ENCODE assay signal across 8 cellular contexts in the genomic region with DNA sequence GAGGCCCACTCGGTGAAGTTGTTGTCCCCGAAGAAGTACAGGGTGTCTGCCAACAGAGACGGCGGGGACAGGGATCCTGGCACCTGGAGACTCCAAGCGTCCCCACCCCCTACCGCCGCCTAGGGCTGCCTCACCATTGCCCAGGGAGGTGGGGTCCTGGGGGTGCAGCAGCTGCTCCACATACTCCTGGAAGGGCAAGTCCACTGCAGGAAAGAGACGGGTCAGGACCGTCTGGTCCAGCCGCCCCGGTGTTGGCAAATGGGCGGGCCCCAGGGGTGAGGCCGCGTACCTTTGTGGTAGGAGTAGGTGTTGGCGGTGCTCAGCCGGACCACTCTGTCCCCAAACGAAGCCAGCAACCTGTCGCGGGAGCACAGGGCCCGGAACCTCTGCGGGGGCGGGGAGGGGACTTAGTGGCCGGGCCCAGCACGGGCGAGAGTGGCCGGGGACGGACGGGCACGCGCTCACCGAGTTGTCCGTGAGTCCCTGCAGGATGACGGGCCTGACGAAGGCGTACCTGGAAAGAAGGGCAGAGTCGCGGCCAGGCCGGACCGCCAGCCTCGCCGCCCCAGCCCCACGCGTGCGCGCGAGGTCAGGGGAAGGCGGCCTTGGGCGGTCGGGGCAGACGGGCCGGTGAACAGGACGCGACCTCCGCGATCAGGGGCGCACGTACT. TPM values are rescaled to one million over a fixed set of nuclear protein-coding genes. Genes with fewer than 3 reads are reported as not detected.
DNase-seq lines count a peak whose midpoint lies in the region; ATAC-seq and TF ChIP-seq lines count a peak whose summit lies in the region.

No MANE protein-coding gene starts in this region.

- DNase-seq in NCI-H82 (lab: John Stamatoyannopoulos, UW) (peak; percentile 56), NCI-H82 treated with DMSO at 0.1 percent for 48 hours (lab: John Stamatoyannopoulos, UW; ENCODE audit: unreplicated experiment) (no peak), hepatocyte (ENCODE audit: low spot score) (peak; percentile 43), occipital lobe (lab: John Stamatoyannopoulos, UW) (no peak), GOT3 (lab: John Stamatoyannopoulos, UW) (no peak), NCI-H345 treated with DMSO at 0.1 percent for 48 hours (lab: John Stamatoyannopoulos, UW; ENCODE audit: unreplicated experiment) (no peak)

- H3K4me1 ChIP-seq in hepatocyte (ENCODE audit: insufficient read depth), result peaks cover 32% of the 10 kb centered on the region

- H3K27ac Mint-ChIP-seq in stimulated activated memory B cell treated with anti-CD40 and anti-IgM and Interleukin-4, amounts not matched to agents 10 μg/mL and 1 μg/mL and 100 μg/mL, for 72 hours, result peak overlapping the region; percentile 81

- 22% methylated on average over 48 of the region's 57 CpGs for WGBS in hepatocyte (ENCODE audit: low lambda C conversion rate, missing lambda C conversion rate)

- H2AFZ ChIP-seq in hepatocyte, result peak overlapping the region; percentile 39

- H3K4me3 ChIP-seq in hepatocyte, result peak overlapping the region; percentile 57

- H4K20me1 ChIP-seq in hepatocyte (ENCODE audit: insufficient read depth, poor library complexity, severe bottlenecking), result peaks cover 27% of the 10 kb centered on the region

- H3K36me3 Mint-ChIP-seq in stimulated activated memory B cell treated with anti-CD40 and anti-IgM and Interleukin-4, amounts not matched to agents 10 μg/mL and 1 μg/mL and 100 μg/mL, for 72 hours, result peaks cover 25% of the 10 kb centered on the region

- H3K27me3 Mint-ChIP-seq in stimulated activated memory B cell treated with anti-CD40 and anti-IgM and Interleukin-4, amounts not matched to agents 10 μg/mL and 1 μg/mL and 100 μg/mL, for 72 hours, result no peaks in the 10 kb centered on the region

- peak overlapping the region; percentile 84 for H3K4me3 Mint-ChIP-seq in stimulated activated memory B cell treated with anti-CD40 and anti-IgM and Interleukin-4, amounts not matched to agents 10 μg/mL and 1 μg/mL and 100 μg/mL, for 72 hours

- H3K4me2 ChIP-seq in hepatocyte, result peak overlapping the region; percentile 98

- H3K9me3 Mint-ChIP-seq in stimulated activated memory B cell treated with anti-CD40 and anti-IgM and Interleukin-4, amounts not matched to agents 10 μg/mL and 1 μg/mL and 100 μg/mL, for 72 hours, result no peaks in the 10 kb centered on the region

- no peak for TF ChIP-seq CTCF in VCaP (conservative IDR thresholded peaks at IDR 0.05)
- no peak for TF ChIP-seq CTCF in hepatocyte (IDR thresholded peaks at IDR 0.05; ENCODE audit: poor library complexity)

- no peaks in the 10 kb centered on the region for H3K9me2 ChIP-seq in hepatocyte (replicated peaks; ENCODE audit: insufficient read depth)

- no peaks in the 10 kb centered on the region for H3K27me3 ChIP-seq in hepatocyte

- no peaks in the 10 kb centered on the region for H3K9me3 ChIP-seq in hepatocyte (ENCODE audit: low read depth)

- H3K4me1 Mint-ChIP-seq in stimulated activated memory B cell treated with anti-CD40 and anti-IgM and Interleukin-4, amounts not matched to agents 10 μg/mL and 1 μg/mL and 100 μg/mL, for 72 hours, result peaks cover 51% of the 10 kb centered on the region

- peaks cover 33% of the 10 kb centered on the region for H3K79me2 ChIP-seq in hepatocyte

- no peak for ATAC-seq in stimulated activated memory B cell treated with anti-CD40 and anti-IgM and Interleukin-4, amounts not matched to agents 10 μg/mL and 1 μg/mL and 100 μg/mL, for 72 hours

- peak overlapping the region; percentile 91 for H3K27ac ChIP-seq in VCaP
- peak overlapping the region; percentile 65 for H3K27ac ChIP-seq in hepatocyte

- H3K36me3 ChIP-seq in hepatocyte (replicated peaks; ENCODE audit: insufficient read depth, low read depth), result no peaks in the 10 kb centered on the region

RNA-seq across cellular contexts. Expression of gene JMJD8, which starts 0.6 kb away (rescaled TPM):
- total RNA-seq in hepatocyte (44.3 and 47.8 TPM in 2 replicates), occipital lobe (14.3 TPM)
- 83.4 and 84.3 TPM in 2 replicates for polyA plus RNA-seq in hepatocyte

RNA-seq across cellular contexts. Expression of gene STUB1, which starts 3.3 kb away (rescaled TPM):
- total RNA-seq in hepatocyte (116 TPM in 2 replicates), occipital lobe (49.9 TPM)
- polyA plus RNA-seq in hepatocyte, result 231 and 249 TPM in 2 replicates

RNA-seq across cellular contexts. Expression of gene WDR24, which starts 6.7 kb away (rescaled TPM):
- total RNA-seq in hepatocyte, result 6.7 and 15.1 TPM in 2 replicates
- 22.2 and 24.0 TPM in 2 replicates for polyA plus RNA-seq in hepatocyte
- total RNA-seq in occipital lobe, result 3.0 TPM

RNA-seq across cellular contexts. Expression of gene RHBDL1, which starts 8.1 kb away (rescaled TPM):
- 2.3 and 3.4 TPM in 2 replicates for total RNA-seq in hepatocyte
- polyA plus RNA-seq in hepatocyte, result 4.2 and 8.1 TPM in 2 replicates
- 1.4 TPM for total RNA-seq in occipital lobe

RNA-seq across cellular contexts. Expression of gene RHOT2, which starts 15.6 kb away (rescaled TPM):
- 41.8 and 63.2 TPM in 2 replicates for total RNA-seq in hepatocyte
- polyA plus RNA-seq in hepatocyte, result 158 and 201 TPM in 2 replicates
- 20.9 TPM for total RNA-seq in occipital lobe

Comparison
In these comparisons a context has a peak if more than half of its experiments do, and no peak if none do; other contexts are left out.
1. DNase-seq: peak in NCI-H82 (single experiment) and hepatocyte (single experiment); none in NCI-H82 treated with DMSO at 0.1 percent for 48 hours (single experiment), occipital lobe (single experiment), GOT3 (single experiment) and NCI-H345 treated with DMSO at 0.1 percent for 48 hours (single experiment).